In the genomic region with DNA sequence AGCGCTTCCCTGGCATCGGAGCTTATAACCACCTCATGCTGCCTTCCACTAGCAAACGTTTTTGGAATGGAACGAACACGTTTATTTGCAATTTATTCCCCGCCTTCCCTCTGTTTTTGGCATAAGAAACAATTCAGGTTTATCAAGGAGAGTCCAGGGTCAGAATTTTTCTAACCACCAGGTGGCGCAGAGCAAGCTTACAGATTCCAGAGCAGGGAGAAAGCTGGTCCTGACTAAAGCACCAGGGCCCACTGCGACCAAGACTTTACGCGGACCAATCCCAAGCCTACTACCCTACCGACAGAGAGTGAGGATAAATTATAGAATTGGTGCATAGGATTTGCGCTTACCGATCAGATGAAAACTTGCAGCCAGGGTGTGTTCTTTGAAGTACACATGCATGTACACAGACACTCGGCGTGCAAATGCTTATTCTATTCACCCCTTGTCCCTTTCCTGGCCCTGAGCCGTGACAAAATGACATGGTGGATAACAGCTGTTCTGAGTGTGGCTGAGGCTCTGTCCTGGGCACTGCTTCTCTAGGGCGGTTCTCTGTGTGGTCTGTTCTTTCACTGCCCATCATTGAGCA, we compare ENCODE assay signal across 8 cellular contexts. TPM values are rescaled to one million over a fixed set of nuclear protein-coding genes. Genes with fewer than 3 reads are reported as not detected.
DNase-seq lines count a peak whose midpoint lies in the region; ATAC-seq and TF ChIP-seq lines count a peak whose summit lies in the region.

No MANE protein-coding gene starts in this region.

- TF ChIP-seq CTCF in liver (IDR thresholded peaks at IDR 0.05; ENCODE audit: low read depth, low read length, missing input control): peak; percentile 73

- no peaks in the 10 kb centered on the region for H3K9me3 Mint-ChIP-seq in activated CD4-positive, alpha-beta T cell treated with anti-CD3 and anti-CD28 coated beads for 36 hours (ENCODE audit: low read depth)

- POLR2A ChIA-PET in activated CD4-positive, alpha-beta T cell treated with anti-CD3 and anti-CD28 coated beads for 36 hours (lab: Charles Lee): interaction anchor here (1.2 kb wide), 1 partner anchor 26 kb away, joined by 3 read pairs; no protein-coding TSS in a partner anchor

- intact Hi-C loops in activated CD4-positive, alpha-beta T cell treated with anti-CD3 and anti-CD28 coated beads for 36 hours (cut with DNase I, micrococcal nuclease): loop anchor here (1.0 to 10.0 kb wide), 4 partner anchors 104 to 992 kb away; no protein-coding TSS in a partner anchor

- peak; percentile 81 to 85 for TF ChIP-seq RAD21 in liver (IDR thresholded peaks at IDR 0.05)

- peak; percentile 70 for ATAC-seq in HG02678 (IDR thresholded peaks at IDR 0.05; ENCODE audit: unreplicated experiment)
- peak; percentile 67 for ATAC-seq in activated CD4-positive, alpha-beta T cell treated with anti-CD3 and anti-CD28 coated beads for 36 hours

- CTCF ChIA-PET in activated CD4-positive, alpha-beta T cell treated with anti-CD3 and anti-CD28 coated beads for 36 hours (lab: Charles Lee): interaction anchor here (0.6 to 2.5 kb wide), 15 partner anchors 9 to 1189 kb away, joined by 3 to 16 read pairs (median 3); no protein-coding TSS in a partner anchor

- no peak overlapping the region for H3K27ac Mint-ChIP-seq in activated CD4-positive, alpha-beta T cell treated with anti-CD3 and anti-CD28 coated beads for 36 hours

- no peak overlapping the region for H3K4me3 Mint-ChIP-seq in activated CD4-positive, alpha-beta T cell treated with anti-CD3 and anti-CD28 coated beads for 36 hours

- no peaks in the 10 kb centered on the region for H3K9me3 ChIP-seq in liver (ENCODE audit: control insufficient read depth in 4 of 4, low read length in 3 of 4)

- H3K27me3 Mint-ChIP-seq in activated CD4-positive, alpha-beta T cell treated with anti-CD3 and anti-CD28 coated beads for 36 hours: no peaks in the 10 kb centered on the region

- H3K4me1 ChIP-seq in liver (ENCODE audit: control insufficient read depth in 4 of 4, insufficient read depth in 4 of 4, low read length in 3 of 4): peaks cover 2 to 8% (median 7%) of the 10 kb centered on the region in 4 donors

- in situ Hi-C loops in G401 (cut with HindIII; ENCODE audit: low sequenced_read_pairs): no loop called here

- peaks cover 7% of the 10 kb centered on the region for H3K4me1 Mint-ChIP-seq in activated CD4-positive, alpha-beta T cell treated with anti-CD3 and anti-CD28 coated beads for 36 hours

- DNase-seq in G401 (ENCODE audit: low spot score) (peak; percentile 81), NCI-H2171 treated with DMSO at 0.1 percent for 48 hours (lab: John Stamatoyannopoulos, UW) (peak; percentile 80), dedifferentiated amniotic fluid mesenchymal stem cell (ENCODE audit: extremely low spot score) (peak; percentile 61), NK-92 (lab: John Stamatoyannopoulos, UW; ENCODE audit: unreplicated experiment) (no peak)
- peak; percentile 79 for DNase-seq in activated CD4-positive, alpha-beta T cell treated with anti-CD3 and anti-CD28 coated beads for 36 hours
- peak; percentile 65 to 68 for DNase-seq in stimulated activated CD4-positive, alpha-beta T cell treated with anti-CD3 and anti-CD28 coated beads, Interleukin-2, amount 100 ng/mL, for 48 hours

- peaks cover 3 to 6% (median 5%) of the 10 kb centered on the region in 4 donors for H3K36me3 ChIP-seq in liver (ENCODE audit: control insufficient read depth in 4 of 4, insufficient read depth in 3 of 4, low read depth in 1 of 4, low read length in 3 of 4)

- H3K27me3 ChIP-seq in liver (ENCODE audit: control insufficient read depth in 4 of 4, insufficient read depth in 4 of 4, low read length in 3 of 4): no peaks in the 10 kb centered on the region

- H3K9ac ChIP-seq in liver (ENCODE audit: low read depth in 1 of 2, low read length in 2 of 2): no peak overlapping the region

- H3K4me3 ChIP-seq in liver (ENCODE audit: low read depth in 1 of 3, low read length in 3 of 3): peak overlapping the region in 2 of 3 donors; percentile 16 to 27

- 31% methylated on average over 17 of the region's 17 CpGs for WGBS in liver

- no peak overlapping the region for H3K27ac ChIP-seq in liver (ENCODE audit: low read depth in 1 of 2, low read length in 2 of 2)

- peaks cover 8% of the 10 kb centered on the region for H3K36me3 Mint-ChIP-seq in activated CD4-positive, alpha-beta T cell treated with anti-CD3 and anti-CD28 coated beads for 36 hours (ENCODE audit: low read depth)

TF ChIP-seq in liver, 16 proteins besides CTCF, POLR2A, EP300 and RAD21:
- TF ChIP-seq MAX (IDR thresholded peaks at IDR 0.05) (no peak), RXRA (IDR thresholded peaks at IDR 0.05) (no peak), NR2F2 (IDR thresholded peaks at IDR 0.05) (no peak), SP1 (IDR thresholded peaks at IDR 0.05) (no peak), FOXA2 (IDR thresholded peaks at IDR 0.05) (no peak), REST (IDR thresholded peaks at IDR 0.05) (no peak), GABPA (IDR thresholded peaks at IDR 0.05 in 1 of 2, conservative IDR thresholded peaks at IDR 0.05 in 1 of 2) (no peak), EGR1 (IDR thresholded peaks at IDR 0.05; ENCODE audit: low read depth in 2 of 2) (no peak), FOXA1 (IDR thresholded peaks at IDR 0.05) (no peak), TAF1 (conservative IDR thresholded peaks at IDR 0.05) (no peak)

RNA-seq across cellular contexts. Expression of gene NAPG, which starts 34.7 kb away (rescaled TPM):
- total RNA-seq in G401 (2014; rRNA removed; shearing (Covaris generic)): 21.4 and 25.7 TPM in 2 replicates
- 10 to 100 TPM; 28.6 to 31.0 TPM for total RNA-seq in activated CD4-positive, alpha-beta T cell treated with anti-CD3 and anti-CD28 coated beads for 36 hours
- 10 to 100 TPM; 16.6 to 23.0 TPM for total RNA-seq in liver
- 10 to 100 TPM in 1 of 2 donors, 1 to 10 TPM in 1; 8.1 to 12.6 TPM for polyA plus RNA-seq in liver
